14 cellular contexts compared by ENCODE assay signal in the genomic region with DNA sequence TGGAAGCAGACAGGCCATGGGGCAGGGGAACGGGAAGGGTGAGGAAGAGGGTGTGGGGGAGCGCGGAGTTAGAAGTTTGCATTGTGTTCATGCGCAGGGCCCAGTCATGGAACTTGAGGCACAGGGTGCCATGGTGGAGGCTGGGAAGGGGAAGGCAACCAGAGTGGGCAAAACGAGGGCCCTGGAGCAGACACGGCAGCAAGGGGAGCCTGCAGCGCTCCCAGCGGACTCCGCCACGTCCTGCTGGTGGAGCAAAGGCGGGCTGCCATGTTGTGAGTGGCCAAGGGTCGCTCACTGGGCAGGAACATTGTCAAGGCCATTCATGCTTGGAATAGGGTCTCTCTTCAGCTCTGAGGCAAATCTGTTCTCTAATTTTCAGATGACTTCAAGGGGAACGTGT. TPM values are rescaled to one million over a fixed set of nuclear protein-coding genes. Genes with fewer than 3 reads are reported as not detected.
"Had no signal": no experiment of that assay in that cellular context is flagged by ENCODE, and none has a peak within 500 bp of the region (broad histone marks: within the 10 kb centered on the region; RNA-seq: fewer than 3 reads in every experiment).

No MANE protein-coding gene starts in this region.

- H3K27me3 Mint-ChIP-seq: dendritic cell treated with granulocyte-macrophage colony-stimulating factor and Interleukin-4, amounts not matched to agents 40 ng/mL and 50 ng/mL, for 4 days; progenitor cell of endocrine pancreas had no signal

- H3K9me3 Mint-ChIP-seq: dendritic cell treated with granulocyte-macrophage colony-stimulating factor and Interleukin-4, amounts not matched to agents 40 ng/mL and 50 ng/mL, for 4 days had no signal

- H3K4me3 Mint-ChIP-seq: dendritic cell treated with granulocyte-macrophage colony-stimulating factor and Interleukin-4, amounts not matched to agents 40 ng/mL and 50 ng/mL, for 4 days had no signal

- DNase-seq: activated CD8-positive, alpha-beta memory T cell treated with anti-CD3 and anti-CD28 coated beads for 24 hours; activated effector memory CD4-positive, alpha-beta T cell treated with anti-CD3 and anti-CD28 coated beads, Interleukin-2, amount 50 U/mL, for 16 hours; brain microvascular endothelial cell; erythroblast; hippocampal formation; kidney glomerular epithelial cell; right cardiac atrium; stimulated activated naive CD4-positive, alpha-beta T cell treated with Interleukin-2 at 50 U/mL for 16 hours; SW 1271; T1000; upper lobe of right lung had no signal

- H3K27ac Mint-ChIP-seq: dendritic cell treated with granulocyte-macrophage colony-stimulating factor and Interleukin-4, amounts not matched to agents 40 ng/mL and 50 ng/mL, for 4 days had no signal

- ATAC-seq: right cardiac atrium had no signal

RNA-seq across cellular contexts. Expression of a gene that starts 20.5 kb away (rescaled TPM):
- total RNA-seq: glomerular endothelial cell had no signal
